In genomic region chr20:10501377-10501776, GRCh38 we compare ENCODE assay signal across 9 cellular contexts.
A peak's percentile ranks its signal among the peaks of the same experiment; 100 is the strongest.
DNase-seq lines count a peak whose midpoint lies in the region; ATAC-seq and TF ChIP-seq lines count a peak whose summit lies in the region.
"Had no signal": no experiment of that assay in that cellular context is flagged by ENCODE, and none has a peak within 500 bp of the region (broad histone marks: within the 10 kb centered on the region; RNA-seq: fewer than 3 reads in every experiment).

No MANE protein-coding gene starts in this region.

- no peaks in the 10 kb centered on the region for H3K36me3 Mint-ChIP-seq in dendritic cell treated with granulocyte-macrophage colony-stimulating factor and Interleukin-4, amounts not matched to agents 40 ng/mL and 50 ng/mL, for 4 days (ENCODE audit: low read depth)

- TF ChIP-seq POLR2A in GM18505 (IDR thresholded peaks at IDR 0.05; ENCODE audit: borderline replicate concordance, extremely low read depth, insufficient read depth, insufficient read length) = no peak

- H3K4me1 Mint-ChIP-seq in dendritic cell treated with granulocyte-macrophage colony-stimulating factor and Interleukin-4, amounts not matched to agents 40 ng/mL and 50 ng/mL, for 4 days (ENCODE audit: low read depth) = peaks cover 67% of the 10 kb centered on the region

- no peaks in the 10 kb centered on the region for H3K9me3 Mint-ChIP-seq in dendritic cell treated with granulocyte-macrophage colony-stimulating factor and Interleukin-4, amounts not matched to agents 40 ng/mL and 50 ng/mL, for 4 days

- DNase-seq in H4 (ENCODE audit: low spot score) = peak; percentile 16
- DNase-seq in SIG-M5 treated with dmso at 0.1 percent for 504 hours (lab: John Stamatoyannopoulos, UW; ENCODE audit: unreplicated experiment) = peak; percentile 92
- DNase-seq in renal cortical epithelial cell (ENCODE audit: low read depth) = peak; percentile 15
- DNase-seq in SW480 (ENCODE audit: low spot score) = no peak
- DNase-seq: SHP77 had no signal

- intact Hi-C loops in dendritic cell treated with granulocyte-macrophage colony-stimulating factor and Interleukin-4, amounts not matched to agents 40 ng/mL and 50 ng/mL, for 4 days (cut with micrococcal nuclease) = no loop called here

- H3K27ac Mint-ChIP-seq in dendritic cell treated with granulocyte-macrophage colony-stimulating factor and Interleukin-4, amounts not matched to agents 40 ng/mL and 50 ng/mL, for 4 days = peak overlapping the region; percentile 93

- ATAC-seq in HG02623 (IDR thresholded peaks at IDR 0.05; ENCODE audit: unreplicated experiment) (no peak), HG02938 (IDR thresholded peaks at IDR 0.05; ENCODE audit: unreplicated experiment) (no peak), GM18505 (IDR thresholded peaks at IDR 0.05; ENCODE audit: unreplicated experiment) (no peak)

- peak overlapping the region; percentile 68 for H3K4me3 Mint-ChIP-seq in dendritic cell treated with granulocyte-macrophage colony-stimulating factor and Interleukin-4, amounts not matched to agents 40 ng/mL and 50 ng/mL, for 4 days

- no peaks in the 10 kb centered on the region for H3K27me3 Mint-ChIP-seq in dendritic cell treated with granulocyte-macrophage colony-stimulating factor and Interleukin-4, amounts not matched to agents 40 ng/mL and 50 ng/mL, for 4 days
